ENCODE assay signal across 29 cellular contexts in genomic region chr9:122348791-122349190, GRCh38. TPM values are rescaled to one million over a fixed set of nuclear protein-coding genes. Genes with fewer than 3 reads are reported as not detected.
DNase-seq lines count a peak whose midpoint lies in the region; ATAC-seq, FAIRE-seq and TF ChIP-seq lines count a peak whose summit lies in the region.
"Had no signal": no experiment of that assay in that cellular context is flagged by ENCODE, and none has a peak within 500 bp of the region (broad histone marks: within the 10 kb centered on the region; RNA-seq: fewer than 3 reads in every experiment).

No MANE protein-coding gene starts in this region.

- no peaks in the 10 kb centered on the region for H4K20me1 ChIP-seq in BLaER1 treated with 17β-estradiol and CSF1 and Interleukin-3, amounts not matched to agents 10 nM and 100 nM
- peaks cover 0 to 2% of the 10 kb centered on the region in 2 experiments for H4K20me1 ChIP-seq in H1 (replicated peaks in 1 of 2; ENCODE audit: control insufficient read depth in 1 of 2, insufficient read depth in 2 of 2, low read length in 2 of 2)

- H3K27ac Mint-ChIP-seq in activated naive CD4-positive, alpha-beta T cell treated with anti-CD3 and anti-CD28 coated beads, Interleukin-2, amount 10 ng/mL, durations not matched to agents 7 days and 5 days, result peak overlapping the region; percentile 39
- no peak overlapping the region for H3K27ac Mint-ChIP-seq in activated naive CD4-positive, alpha-beta T cell treated with anti-CD3 and anti-CD28 coated beads, Interleukin-2, amount 50 U/mL, for 72 hours
- peak overlapping the region in 1 of 3 experiments; percentile 55 for H3K27ac Mint-ChIP-seq in nephron
- H3K27ac Mint-ChIP-seq: HFFc6 had no signal

- H3K4me1 ChIP-seq in BLaER1 treated with 17β-estradiol and CSF1 and Interleukin-3, amounts not matched to agents 10 nM and 100 nM, result peaks cover 18 to 26% (median 24%) of the 10 kb centered on the region in 10 experiments
- H3K4me1 ChIP-seq in H1 (replicated peaks in 1 of 4; ENCODE audit: control insufficient read depth in 3 of 4, insufficient read depth in 4 of 4, low read length in 3 of 4) (peaks cover 0 to 9% (median 5%) of the 10 kb centered on the region in 4 experiments; a peak in 5 of 7 replicates), kidney (ENCODE audit: control insufficient read depth in 1 of 2, insufficient read depth in 1 of 2, low read depth in 1 of 2, low read length in 2 of 2) (peaks cover 8 to 14% of the 10 kb centered on the region in 2 donors), upper lobe of left lung (peaks cover 13 to 27% (median 19%) of the 10 kb centered on the region in 4 donors)

- DNase-seq in activated naive CD4-positive, alpha-beta T cell treated with anti-CD3 and anti-CD28 coated beads, Interleukin-2, amount 10 ng/mL, durations not matched to agents 7 days and 5 days, result no peak
- DNase-seq in activated naive CD4-positive, alpha-beta T cell treated with anti-CD3 and anti-CD28 coated beads, Interleukin-2, amount 50 U/mL, for 72 hours (ENCODE audit: low spot score in 2 of 2), result no peak
- DNase-seq in H1 (ENCODE audit: low read depth in 1 of 2, low spot score in 2 of 2), result no peak
- DNase-seq in kidney, result no peak
- no peak for DNase-seq in activated CD8-positive, alpha-beta memory T cell treated with anti-CD3 and anti-CD28 coated beads, Interleukin-2, amount 50 U/mL, for 4 hours
- DNase-seq in upper lobe of left lung, result no peak
- DNase-seq: activated CD4-positive, alpha-beta T cell treated with anti-CD3 and anti-CD28 coated beads for 4 hours; activated T-cell treated with anti-CD3 and anti-CD28 coated beads, Interleukin-2, amount 50 U/mL, for 48 hours; GOT3; HFFc6; mesendoderm; NCI-H1092 treated with DMSO at 0.1 percent for 48 hours; NCI-H1694 treated with DMSO at 0.1 percent for 48 hours; NCI-H446; NCI-H774; SIG-M5; stimulated activated CD4-positive, alpha-beta T cell treated with anti-CD3 and anti-CD28 coated beads, Interleukin-2, amount 100 ng/mL, for 24 hours; stimulated activated CD8-positive, alpha-beta memory T cell treated with anti-CD3 and anti-CD28 coated beads, Interleukin-4, amount 100 ng/mL, for 48 hours; stomach; WERI-Rb-1 had no signal

- POLR2A ChIA-PET in H1 (lab: Charles Lee; ENCODE audit: partially characterized antibody), result no interaction called here

- no peak overlapping the region for H3K56ac ChIP-seq in H1 (replicated peaks; ENCODE audit: insufficient read length, low read depth, low read length)

- intact Hi-C loops in kidney (cut with DNase I), result no loop called here

- TF ChIP-seq POLR2A in H1 (IDR thresholded peaks at IDR 0.05; ENCODE audit: control extremely low read depth in 1 of 2, low read depth in 2 of 2, low read length in 2 of 2), result no peak
- no peak for TF ChIP-seq POLR2A in upper lobe of left lung (IDR thresholded peaks at IDR 0.05)

- H3K23me2 ChIP-seq in H1 (ENCODE audit: low read depth, low read length), result peaks cover 6% of the 10 kb centered on the region

- H2BK15ac ChIP-seq in H1 (ENCODE audit: low read length), result no peak overlapping the region

- peaks cover 7 to 15% (median 14%) of the 10 kb centered on the region in 11 experiments; a peak in 19 of 22 replicates for H3K9me3 ChIP-seq in BLaER1 treated with 17β-estradiol and CSF1 and Interleukin-3, amounts not matched to agents 10 nM and 100 nM (replicated peaks in 1 of 11)
- H3K9me3 ChIP-seq in H1 (ENCODE audit: insufficient read depth in 2 of 2, low read depth in 1 of 2, low read length in 1 of 2) (0 out of 4 replicates have a peak, but pooled peaks cover 0 to 3% of the 10 kb centered on the region in 2 experiments), kidney (ENCODE audit: control insufficient read depth in 1 of 2, low read length in 2 of 2) (no peaks in the 10 kb centered on the region), upper lobe of left lung (no peaks in the 10 kb centered on the region)
- H3K9me3 ChIP-seq: stomach had no signal

- TF ChIP-seq CTCF in H1 (IDR thresholded peaks at IDR 0.05; ENCODE audit: control extremely low read depth in 1 of 3, insufficient read depth in 1 of 3, low read depth in 1 of 3, low read length in 3 of 3), result no peak
- no peak for TF ChIP-seq CTCF in nephron (IDR thresholded peaks at IDR 0.05; ENCODE audit: unreplicated experiment in 3 of 3)
- TF ChIP-seq CTCF in kidney (IDR thresholded peaks at IDR 0.05; ENCODE audit: borderline replicate concordance, extremely low read depth, insufficient read depth), result no peak
- no peak for TF ChIP-seq CTCF in upper lobe of left lung (IDR thresholded peaks at IDR 0.05)

- H2BK20ac ChIP-seq in H1 (ENCODE audit: low read length), result no peak overlapping the region; the same call in 1 of the 2 replicates

- H3K4me3 ChIP-seq in BLaER1 treated with 17β-estradiol and CSF1 and Interleukin-3, amounts not matched to agents 10 nM and 100 nM, result no peak overlapping the region
- H3K4me3 ChIP-seq in H1 (ENCODE audit: extremely low read depth in 1 of 4, insufficient read depth in 2 of 4, low read depth in 3 of 4, low read length in 4 of 4) (no peak overlapping the region), kidney (ENCODE audit: low read length in 2 of 2) (no peak overlapping the region), upper lobe of left lung (no peak overlapping the region)
- H3K4me3 ChIP-seq: GM12878, stomach had no signal

- H3K79me1 ChIP-seq in H1 (ENCODE audit: low read depth, low read length), result no peaks in the 10 kb centered on the region

- peaks cover 49% of the 10 kb centered on the region for H3K27me3 Mint-ChIP-seq in activated naive CD4-positive, alpha-beta T cell treated with anti-CD3 and anti-CD28 coated beads, Interleukin-2, amount 10 ng/mL, durations not matched to agents 7 days and 5 days
- peaks cover 61% of the 10 kb centered on the region for H3K27me3 Mint-ChIP-seq in nephron (ENCODE audit: low read depth)

- no peak overlapping the region for H3K4ac ChIP-seq in H1 (replicated peaks; ENCODE audit: insufficient read length, low read depth, low read length)

- H2BK12ac ChIP-seq in H1 (ENCODE audit: low read depth, low read length), result peak overlapping the region; percentile 68; the same call in 1 of the 2 replicates

- peaks cover 27 to 53% (median 37%) of the 10 kb centered on the region in 11 experiments for H3K27me3 ChIP-seq in BLaER1 treated with 17β-estradiol and CSF1 and Interleukin-3, amounts not matched to agents 10 nM and 100 nM
- H3K27me3 ChIP-seq in H1 (replicated peaks in 1 of 4; ENCODE audit: control insufficient read depth in 3 of 4, extremely low read depth in 1 of 4, insufficient read depth in 3 of 4, low read length in 3 of 4) (peaks cover 0 to 17% (median 9%) of the 10 kb centered on the region in 4 experiments; a peak in 6 of 7 replicates), upper lobe of left lung (no peaks in the 10 kb centered on the region)
- H3K27me3 ChIP-seq: stomach had no signal

- H4K91ac ChIP-seq in H1 (replicated peaks; ENCODE audit: insufficient read length, low read length), result no peak overlapping the region

- H2BK120ac ChIP-seq in H1 (replicated peaks; ENCODE audit: low read depth, low read length), result no peak overlapping the region

- no peak overlapping the region for H3K4me3 Mint-ChIP-seq in activated naive CD4-positive, alpha-beta T cell treated with anti-CD3 and anti-CD28 coated beads, Interleukin-2, amount 10 ng/mL, durations not matched to agents 7 days and 5 days
- peak overlapping the region; percentile 59 to 78 (median 71) for H3K4me3 Mint-ChIP-seq in nephron
- H3K4me3 Mint-ChIP-seq: HFFc6 had no signal

- 88% methylated on average over 2 of the region's 2 CpGs; no CpG with 5 or more reads in 1 of the 2 experiments for WGBS in H1 (ENCODE audit: extremely low coverage in 1 of 2, insufficient coverage in 1 of 2, insufficient read length in 1 of 2, insufficient replicate concordance in 2 of 2, low coverage in 1 of 2, low lambda C conversion rate in 2 of 2, missing lambda C conversion rate in 1 of 2), 2 experiments
- 48 to 75% methylated on average over 2 of the region's 2 CpGs for WGBS in upper lobe of left lung, 2 donors

- no peak for FAIRE-seq in H1 (lab: Jason Lieb, UNC)
- no peak for FAIRE-seq in kidney (lab: Jason Lieb, UNC)
- FAIRE-seq: A204.1, colon, GM12878, RCC 7860 had no signal

- no peak for TF ChIP-seq EP300 in H1 (IDR thresholded peaks at IDR 0.05; ENCODE audit: borderline replicate concordance in 1 of 2, low read depth in 2 of 2, low read length in 2 of 2)
- no peak for TF ChIP-seq EP300 in upper lobe of left lung (IDR thresholded peaks at IDR 0.05)

- H3K18ac ChIP-seq in H1 (ENCODE audit: extremely low read depth, low read length), result no peak overlapping the region

- H2BK5ac ChIP-seq in H1 (ENCODE audit: low read depth, low read length), result no peak overlapping the region

- 0 out of 22 replicates have a peak overlapping the region, but pooled peaks of 1 of the 11 experiments have one; percentile 32 for H3K9ac ChIP-seq in BLaER1 treated with 17β-estradiol and CSF1 and Interleukin-3, amounts not matched to agents 10 nM and 100 nM
- H3K9ac ChIP-seq in H1 (replicated peaks in 1 of 4; ENCODE audit: extremely low read depth in 1 of 4, low read depth in 3 of 4, low read length in 3 of 4) (no peak overlapping the region), kidney (ENCODE audit: low read length in 2 of 2) (no peak overlapping the region)
- H3K9ac ChIP-seq: parathyroid adenoma had no signal

- peaks cover 16% of the 10 kb centered on the region for H3K4me1 Mint-ChIP-seq in activated naive CD4-positive, alpha-beta T cell treated with anti-CD3 and anti-CD28 coated beads, Interleukin-2, amount 10 ng/mL, durations not matched to agents 7 days and 5 days
- peaks cover 24% of the 10 kb centered on the region for H3K4me1 Mint-ChIP-seq in nephron

- TF ChIP-seq RAD21 in H1 (IDR thresholded peaks at IDR 0.05 in 1 of 2, conservative IDR thresholded peaks at IDR 0.05 in 1 of 2; ENCODE audit: low read depth in 2 of 2, low read length in 2 of 2), result no peak

- H3K79me2 ChIP-seq in H1 (ENCODE audit: control insufficient read depth in 1 of 2, insufficient read depth in 2 of 2, low read length in 2 of 2), result no peaks in the 10 kb centered on the region
- H3K79me2 ChIP-seq: parathyroid adenoma had no signal

- CTCF ChIA-PET in activated naive CD4-positive, alpha-beta T cell treated with anti-CD3 and anti-CD28 coated beads, Interleukin-2, amount 10 ng/mL, durations not matched to agents 7 days and 5 days (lab: Charles Lee), result interaction anchor here (0.5 to 11.2 kb wide), 5 partner anchors 203 to 250 kb away, joined by 3 to 303 read pairs (median 15); no protein-coding TSS in a partner anchor
- CTCF ChIA-PET in H1 (lab: Charles Lee; ENCODE audit: partially characterized antibody), result interaction anchor here (1.0 to 25.6 kb wide), 7 partner anchors 8 to 252 kb away, joined by 3 to 544 read pairs (median 6); no protein-coding TSS in a partner anchor

- peak overlapping the region in 4 of 11 experiments; percentile 34 to 66 (median 50); a peak in 5 of 22 replicates for H3K27ac ChIP-seq in BLaER1 treated with 17β-estradiol and CSF1 and Interleukin-3, amounts not matched to agents 10 nM and 100 nM
- H3K27ac ChIP-seq in H1 (ENCODE audit: low read depth, low read length) (no peak overlapping the region), kidney (ENCODE audit: low read depth in 2 of 2, low read length in 2 of 2) (no peak overlapping the region), upper lobe of left lung (peak overlapping the region in 1 of 4 donors; percentile 79)
- H3K27ac ChIP-seq: epithelial cell of prostate, WERI-Rb-1 had no signal

- no peak overlapping the region for H4K5ac ChIP-seq in H1 (ENCODE audit: insufficient read length, low read depth, low read length)

- peaks cover 4% of the 10 kb centered on the region for H3K9me3 Mint-ChIP-seq in activated naive CD4-positive, alpha-beta T cell treated with anti-CD3 and anti-CD28 coated beads, Interleukin-2, amount 10 ng/mL, durations not matched to agents 7 days and 5 days
- H3K9me3 Mint-ChIP-seq in activated naive CD4-positive, alpha-beta T cell treated with anti-CD3 and anti-CD28 coated beads, Interleukin-2, amount 50 U/mL, for 72 hours, result no peaks in the 10 kb centered on the region
- peaks cover 2% of the 10 kb centered on the region for H3K9me3 Mint-ChIP-seq in nephron

- no peaks in the 10 kb centered on the region for H3K36me3 ChIP-seq in BLaER1 treated with 17β-estradiol and CSF1 and Interleukin-3, amounts not matched to agents 10 nM and 100 nM
- no peaks in the 10 kb centered on the region for H3K36me3 ChIP-seq in H1 (ENCODE audit: control insufficient read depth in 2 of 4, insufficient read depth in 4 of 4, low read length in 3 of 4)
- no peaks in the 10 kb centered on the region for H3K36me3 ChIP-seq in kidney (ENCODE audit: control insufficient read depth in 1 of 2, insufficient read depth in 2 of 2, low read length in 2 of 2)
- no peaks in the 10 kb centered on the region for H3K36me3 ChIP-seq in upper lobe of left lung
- H3K36me3 ChIP-seq: stomach, WERI-Rb-1 had no signal

- H2AFZ ChIP-seq in H1 (ENCODE audit: low read length), result no peak overlapping the region
- H2AFZ ChIP-seq: parathyroid adenoma had no signal

- H4K8ac ChIP-seq in H1 (ENCODE audit: extremely low read depth, insufficient read depth, low read length), result no peak overlapping the region

- no peak overlapping the region for H3K23ac ChIP-seq in H1 (ENCODE audit: insufficient read length)

- H2AK5ac ChIP-seq in H1 (ENCODE audit: low read depth, low read length), result no peak overlapping the region; the same call in 1 of the 2 replicates

- ATAC-seq in activated naive CD4-positive, alpha-beta T cell treated with anti-CD3 and anti-CD28 coated beads, Interleukin-2, amount 50 U/mL, for 72 hours, result no peak
- ATAC-seq in upper lobe of left lung (ENCODE audit: low FRiP score in 2 of 2), result no peak
- ATAC-seq: GM12878, left lobe of liver had no signal

- no peak overlapping the region for H3K14ac ChIP-seq in H1 (ENCODE audit: insufficient read length)

- no peaks in the 10 kb centered on the region for H3K36me3 Mint-ChIP-seq in activated naive CD4-positive, alpha-beta T cell treated with anti-CD3 and anti-CD28 coated beads, Interleukin-2, amount 10 ng/mL, durations not matched to agents 7 days and 5 days
- H3K36me3 Mint-ChIP-seq in activated naive CD4-positive, alpha-beta T cell treated with anti-CD3 and anti-CD28 coated beads, Interleukin-2, amount 50 U/mL, for 72 hours, result no peaks in the 10 kb centered on the region
- H3K36me3 Mint-ChIP-seq in nephron (ENCODE audit: low read depth), result no peaks in the 10 kb centered on the region

- peak overlapping the region; percentile 78 to 96 (median 90); a peak in 19 of 22 replicates for H3K4me2 ChIP-seq in BLaER1 treated with 17β-estradiol and CSF1 and Interleukin-3, amounts not matched to agents 10 nM and 100 nM
- H3K4me2 ChIP-seq in H1 (ENCODE audit: insufficient read depth in 1 of 2, low read depth in 2 of 2, low read length in 2 of 2), result no peak overlapping the region

RNA-seq across cellular contexts. Expression of gene PTGS1, which starts 22.0 kb away (rescaled TPM):
- under 1 TPM; 0.25 to 0.54 TPM for total RNA-seq in activated naive CD4-positive, alpha-beta T cell treated with anti-CD3 and anti-CD28 coated beads, Interleukin-2, amount 50 U/mL, for 72 hours
- 1.1 and 1.3 TPM in 2 replicates for total RNA-seq in H1 (2021; fragmentation: NEBNext Ultra II Directional; extraction: Animal tissue kit (Norgen Biotek cat#: 25700))
- 1.9 and 2.4 TPM in 2 replicates for polyA plus RNA-seq in H1 (2011; rRNA removed)
- polyA plus RNA-seq in H1 (2011; cell fraction: cytosol; rRNA removed), result 1.9 TPM
- 2.9 TPM for polyA plus RNA-seq in H1 (2011; cell fraction: nucleus; rRNA removed)
- 0.93 to 2.0 TPM (median 1.7 TPM) in 4 replicates for polyA plus RNA-seq in H1 (2012, experiment 1 of 2)
- 1.00 TPM for polyA plus RNA-seq in H1 (2012, experiment 2 of 2)
- 1.4 TPM for polyA plus RNA-seq in H1 (2013, experiment 1 of 2)
- 1.5 TPM for polyA plus RNA-seq in H1 (2013, experiment 2 of 2)
- 1.8 and 2.2 TPM in 2 replicates for polyA minus RNA-seq in H1 (2011; rRNA and poly(A)+ RNA removed)
- polyA minus RNA-seq in H1 (2011; cell fraction: cytosol; rRNA and poly(A)+ RNA removed), result 1.2 TPM
- 1.1 TPM for polyA minus RNA-seq in H1 (2011; cell fraction: nucleus; rRNA and poly(A)+ RNA removed)
- 9.4 TPM for total RNA-seq in kidney
- 3.5 TPM for polyA plus RNA-seq in kidney (ENCODE audit: insufficient read depth, low read depth, low replicate concordance)
- total RNA-seq in upper lobe of left lung, result 10 to 100 TPM in 2 of 6 donors, 1 to 10 TPM in 4; 5.0 to 21.4 (median 8.5) TPM

Comparison
In these comparisons a context has a peak if more than half of its experiments do, and no peak if none do; other contexts are left out.
1. H3K4me2 ChIP-seq: peak in BLaER1 treated with 17β-estradiol and CSF1 and Interleukin-3, amounts not matched to agents 10 nM and 100 nM (11 of 11); none in H1 (0 of 2).